Comparison of ENCODE assay signal across 1 cellular context in the genomic region with DNA sequence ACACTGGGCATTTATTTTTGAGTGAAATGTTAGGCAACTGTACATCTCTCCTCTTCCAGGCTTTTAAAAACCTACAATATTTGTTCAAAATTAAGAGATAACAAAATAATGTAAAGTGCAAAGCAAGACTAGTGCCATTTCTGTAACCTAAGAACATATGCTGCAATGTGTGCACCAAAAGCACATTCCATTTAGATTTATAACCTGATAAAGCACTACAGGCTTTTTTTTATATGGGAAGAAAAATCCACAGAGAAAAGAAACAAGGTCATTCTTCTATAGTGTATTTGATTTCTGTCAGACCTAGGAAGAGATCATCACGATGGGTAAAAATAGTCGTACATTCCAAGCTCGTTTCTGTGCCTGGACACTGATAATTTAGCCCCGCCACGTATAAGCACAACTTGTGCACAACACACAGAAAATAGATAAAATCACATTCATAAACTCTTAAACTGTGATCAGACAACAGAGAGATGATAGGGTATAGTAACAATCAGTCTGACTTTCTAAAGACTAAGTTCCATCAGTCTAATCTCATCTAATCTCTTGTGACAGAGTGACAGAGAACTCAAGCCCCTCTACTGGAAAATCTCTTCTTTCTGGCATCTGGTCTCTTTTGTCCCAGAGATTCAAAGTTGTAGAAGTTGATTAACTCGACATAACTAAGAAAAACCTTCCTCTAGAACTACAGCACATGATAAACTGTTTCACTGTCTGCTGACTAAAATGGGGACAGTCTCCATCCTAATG.
TF ChIP-seq lines count a peak whose summit lies in the region.

No MANE protein-coding gene starts in this region.

TF ChIP-seq in endothelial cell of umbilical vein, 7 proteins besides CTCF, POLR2A, EP300 and RAD21:
- TF ChIP-seq EZH2 (IDR thresholded peaks at IDR 0.05; ENCODE audit: borderline replicate concordance, low read depth, low read length, severe bottlenecking): no peak
- peak; percentile 44 for TF ChIP-seq GATA2 (IDR thresholded peaks at IDR 0.05; ENCODE audit: insufficient read depth, insufficient read length, low read depth, low read length)
- TF ChIP-seq JUN (IDR thresholded peaks at IDR 0.05; ENCODE audit: borderline replicate concordance, insufficient read depth, insufficient read length, low read depth): no peak
